Comparison of ENCODE assay signal across 16 cellular contexts in the genomic region with DNA sequence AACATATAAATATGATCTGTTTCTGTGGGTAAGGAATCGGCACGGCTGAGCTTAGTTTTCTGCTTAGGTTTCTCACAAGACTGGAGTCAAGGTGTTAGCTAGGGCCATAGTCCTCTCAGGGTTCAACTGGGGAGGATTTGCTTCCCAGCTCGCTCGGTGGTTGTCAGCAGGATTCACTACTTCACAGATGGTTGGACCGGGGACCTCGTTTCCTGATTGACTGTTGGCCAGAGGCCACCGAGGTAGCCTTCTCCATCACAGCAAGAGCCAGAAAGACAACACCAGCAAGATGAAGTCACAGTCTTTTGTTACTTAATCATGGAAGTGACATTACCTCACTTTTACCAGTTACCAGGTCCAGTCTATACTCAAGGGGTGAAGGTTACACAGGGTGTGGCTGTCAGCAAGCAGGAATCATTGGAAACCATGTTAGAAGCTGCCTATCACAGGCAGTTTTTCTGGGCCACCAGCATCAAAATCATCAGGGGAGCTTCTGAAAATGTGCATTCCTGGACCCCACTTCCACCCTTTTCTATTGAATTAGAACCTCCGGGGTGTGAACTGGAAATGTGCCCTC. TPM values are rescaled to one million over a fixed set of nuclear protein-coding genes. Genes with fewer than 3 reads are reported as not detected.
"Had no signal": no experiment of that assay in that cellular context is flagged by ENCODE, and none has a peak within 500 bp of the region (broad histone marks: within the 10 kb centered on the region; RNA-seq: fewer than 3 reads in every experiment).

No MANE protein-coding gene starts in this region.

- H3K9me3 ChIP-seq: ascending aorta, heart left ventricle, lower lobe of right lung, SJCRH30, tibial artery had no signal

- H3K4me3 Mint-ChIP-seq: activated B cell treated with CpG ODN at 0.5 μM for 24 hours; activated CD4-positive, alpha-beta T cell treated with anti-CD3 and anti-CD28 coated beads, Interleukin-2, amount 10 ng/mL, durations not matched to agents 7 days and 5 days; activated naive CD4-positive, alpha-beta T cell treated with anti-CD3 and anti-CD28 coated beads, Interleukin-2, amount 10 ng/mL, durations not matched to agents 7 days and 5 days; immature natural killer cell; stimulated activated memory B cell treated with anti-CD40 and anti-IgM and Interleukin-4, amounts not matched to agents 10 μg/mL and 1 μg/mL and 100 μg/mL, for 72 hours; T-helper 17 cell had no signal

- ATAC-seq: T-helper 17 cell had no signal

- H3K4me1 ChIP-seq: ascending aorta, SJCRH30 had no signal

- H3K9me3 Mint-ChIP-seq: activated B cell treated with CpG ODN at 0.5 μM for 24 hours; activated CD4-positive, alpha-beta T cell treated with anti-CD3 and anti-CD28 coated beads, Interleukin-2, amount 10 ng/mL, durations not matched to agents 7 days and 5 days; activated naive CD4-positive, alpha-beta T cell treated with anti-CD3 and anti-CD28 coated beads, Interleukin-2, amount 10 ng/mL, durations not matched to agents 7 days and 5 days; immature natural killer cell; stimulated activated memory B cell treated with anti-CD40 and anti-IgM and Interleukin-4, amounts not matched to agents 10 μg/mL and 1 μg/mL and 100 μg/mL, for 72 hours had no signal

- H3K27ac Mint-ChIP-seq: activated B cell treated with CpG ODN at 0.5 μM for 24 hours; activated naive CD4-positive, alpha-beta T cell treated with anti-CD3 and anti-CD28 coated beads, Interleukin-2, amount 10 ng/mL, durations not matched to agents 7 days and 5 days; stimulated activated memory B cell treated with anti-CD40 and anti-IgM and Interleukin-4, amounts not matched to agents 10 μg/mL and 1 μg/mL and 100 μg/mL, for 72 hours; T-helper 17 cell had no signal

- H3K27me3 ChIP-seq: ascending aorta, heart left ventricle, SJCRH30, tibial artery had no signal

- H3K27ac ChIP-seq: ascending aorta, lower lobe of right lung, SJCRH30, tibial artery had no signal

- DNase-seq: activated B cell treated with CpG ODN at 0.5 μM for 24 hours; activated CD4-positive, alpha-beta T cell treated with anti-CD3 and anti-CD28 coated beads, Interleukin-2, amount 10 ng/mL, durations not matched to agents 7 days and 5 days; activated naive CD4-positive, alpha-beta T cell treated with anti-CD3 and anti-CD28 coated beads, Interleukin-2, amount 10 ng/mL, durations not matched to agents 7 days and 5 days; cortex of kidney; effector CD8-positive, alpha-beta T cell; foreskin melanocyte; immature natural killer cell; lower lobe of right lung; SJCRH30; T-helper 17 cell; tibial artery had no signal

- H3K4me3 ChIP-seq: ascending aorta, heart left ventricle, lower lobe of right lung, SJCRH30, tibial artery had no signal

- H3K27me3 Mint-ChIP-seq: activated B cell treated with CpG ODN at 0.5 μM for 24 hours; activated CD4-positive, alpha-beta T cell treated with anti-CD3 and anti-CD28 coated beads, Interleukin-2, amount 10 ng/mL, durations not matched to agents 7 days and 5 days; activated naive CD4-positive, alpha-beta T cell treated with anti-CD3 and anti-CD28 coated beads, Interleukin-2, amount 10 ng/mL, durations not matched to agents 7 days and 5 days; stimulated activated memory B cell treated with anti-CD40 and anti-IgM and Interleukin-4, amounts not matched to agents 10 μg/mL and 1 μg/mL and 100 μg/mL, for 72 hours; T-helper 17 cell had no signal

RNA-seq across cellular contexts. Expression of a gene that starts 34.0 kb away (rescaled TPM):
- total RNA-seq: activated CD4-positive, alpha-beta T cell treated with anti-CD3 and anti-CD28 coated beads, Interleukin-2, amount 10 ng/mL, durations not matched to agents 7 days and 5 days; ascending aorta; osteoblast; subcutaneous adipose tissue had no signal

RNA-seq across cellular contexts. Expression of a gene that starts 37.7 kb away (rescaled TPM):
- total RNA-seq: activated B cell treated with CpG ODN at 0.5 μM for 24 hours, ascending aorta, osteoblast had no signal
